In the genomic region with DNA sequence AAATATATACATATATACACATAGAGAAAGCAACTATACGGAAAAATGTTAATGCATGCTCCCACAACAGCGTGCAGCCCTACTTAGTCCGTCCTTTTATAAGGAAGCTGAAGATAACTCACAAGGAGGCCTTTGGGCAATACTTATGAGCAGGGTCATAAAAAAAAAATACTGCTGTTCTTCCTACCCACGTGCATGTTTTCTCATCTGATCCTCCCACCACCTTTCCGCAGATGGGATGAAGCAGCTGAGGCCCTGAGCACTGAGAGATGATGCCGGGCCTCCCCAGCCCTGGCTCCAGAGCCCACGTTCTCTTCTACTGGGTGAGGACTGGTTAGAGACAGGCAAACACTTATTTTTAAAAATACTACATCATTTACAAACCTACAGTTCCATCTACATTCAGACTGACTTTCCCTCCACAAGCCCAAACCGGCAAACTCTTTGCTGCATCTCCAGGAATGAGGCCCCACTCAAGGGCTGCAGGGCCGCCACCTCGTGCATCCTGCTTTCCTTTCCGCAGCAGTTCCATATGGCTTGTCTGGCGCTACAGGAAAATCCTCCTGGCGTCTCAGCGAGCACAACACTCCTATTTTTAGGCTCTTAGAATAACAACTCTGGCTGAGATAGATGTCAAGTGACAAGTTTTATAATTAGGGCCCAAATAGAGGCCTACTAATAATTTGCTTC, we compare ENCODE assay signal across 16 cellular contexts. TPM values are rescaled to one million over a fixed set of nuclear protein-coding genes. Genes with fewer than 3 reads are reported as not detected.
DNase-seq lines count a peak whose midpoint lies in the region; ATAC-seq and TF ChIP-seq lines count a peak whose summit lies in the region.
"Had no signal": no experiment of that assay in that cellular context is flagged by ENCODE, and none has a peak within 500 bp of the region (broad histone marks: within the 10 kb centered on the region; RNA-seq: fewer than 3 reads in every experiment).

No MANE protein-coding gene starts in this region.

- no peak overlapping the region for H3K4me3 Mint-ChIP-seq in effector memory CD8-positive, alpha-beta T cell
- H3K4me3 Mint-ChIP-seq: activated CD8-positive, alpha-beta memory T cell treated with anti-CD3 and anti-CD28 coated beads, Interleukin-2, amount 10 ng/mL, durations not matched to agents 7 days and 5 days; CD8-positive, alpha-beta T cell; T-helper 1 cell treated with Interleukin-12 subunit alpha and Interleukin-12 subunit beta and Interleukin-4 antibody, amounts not matched to agents 30 μg/mL and 1 μg/mL, for 36 hours had no signal

- ATAC-seq in DND-41 (ENCODE audit: insufficient read depth, low read depth) (no peak), Right ventricle myocardium superior (ENCODE audit: poor library complexity) (peak; percentile 62), GM19328 (IDR thresholded peaks at IDR 0.05; ENCODE audit: unreplicated experiment) (no peak)
- no peak for ATAC-seq in effector memory CD8-positive, alpha-beta T cell (replicated peaks)
- ATAC-seq: activated CD8-positive, alpha-beta memory T cell treated with anti-CD3 and anti-CD28 coated beads, Interleukin-2, amount 10 ng/mL, durations not matched to agents 7 days and 5 days; CD8-positive, alpha-beta T cell; GM12878 had no signal

- H3K79me2 ChIP-seq in DND-41 (ENCODE audit: insufficient read depth, low read length), result peaks cover 39% of the 10 kb centered on the region

- TF ChIP-seq CTCF in DND-41 (IDR thresholded peaks at IDR 0.05; ENCODE audit: borderline replicate concordance, extremely low read depth, low read length, poor library complexity, severe bottlenecking) (no peak), retinal pigment epithelial cell (conservative IDR thresholded peaks at IDR 0.05; ENCODE audit: low read depth, low read length) (no peak)

- peak overlapping the region; percentile 26; the same call in 1 of the 2 replicates for H3K9ac ChIP-seq in DND-41 (ENCODE audit: low read depth, low read length)

- peak overlapping the region; percentile 70 for H3K27ac ChIP-seq in DND-41 (ENCODE audit: low read length)
- H3K27ac ChIP-seq: neutrophil had no signal

- H3K36me3 Mint-ChIP-seq in effector memory CD8-positive, alpha-beta T cell (ENCODE audit: insufficient read depth), result no peaks in the 10 kb centered on the region
- H3K36me3 Mint-ChIP-seq: activated CD8-positive, alpha-beta memory T cell treated with anti-CD3 and anti-CD28 coated beads, Interleukin-2, amount 10 ng/mL, durations not matched to agents 7 days and 5 days; CD8-positive, alpha-beta T cell had no signal

- no peak for DNase-seq in DND-41
- DNase-seq in Right ventricle myocardium superior, result peak; percentile 49
- peak; percentile 32 for DNase-seq in retinal pigment epithelial cell (ENCODE audit: low read depth)
- no peak for DNase-seq in OCI-M1 (lab: John Stamatoyannopoulos, UW)
- DNase-seq in activated CD4-positive, alpha-beta T cell treated with anti-CD3 and anti-CD28 coated beads for 1 hour, result no peak
- DNase-seq in effector memory CD8-positive, alpha-beta T cell, result no peak
- DNase-seq: activated CD8-positive, alpha-beta memory T cell treated with anti-CD3 and anti-CD28 coated beads, Interleukin-2, amount 10 ng/mL, durations not matched to agents 7 days and 5 days; CD8-positive, alpha-beta T cell; erythroblast; NCI-H1048; stimulated activated CD4-positive, alpha-beta T cell treated with anti-CD3 and anti-CD28 coated beads, Interleukin-4, amount 100 ng/mL, for 1 hour had no signal

- H3K27me3 ChIP-seq in DND-41 (ENCODE audit: insufficient read depth, low read length, poor library complexity), result no peaks in the 10 kb centered on the region
- H3K27me3 ChIP-seq: neutrophil had no signal

- no peak overlapping the region for H2AFZ ChIP-seq in DND-41 (ENCODE audit: low read depth, low read length)

- H3K4me3 ChIP-seq in DND-41 (ENCODE audit: low read depth in 1 of 2, low read length in 2 of 2) (no peak overlapping the region), retinal pigment epithelial cell (ENCODE audit: low read length) (no peak overlapping the region)
- H3K4me3 ChIP-seq: GM12878 had no signal

- peak overlapping the region in 1 of 2 donors; percentile 12 for H3K27ac Mint-ChIP-seq in effector memory CD8-positive, alpha-beta T cell
- H3K27ac Mint-ChIP-seq: activated CD8-positive, alpha-beta memory T cell treated with anti-CD3 and anti-CD28 coated beads, Interleukin-2, amount 10 ng/mL, durations not matched to agents 7 days and 5 days; CD8-positive, alpha-beta T cell; T-helper 1 cell treated with Interleukin-12 subunit alpha and Interleukin-12 subunit beta and Interleukin-4 antibody, amounts not matched to agents 30 μg/mL and 1 μg/mL, for 36 hours had no signal

- H3K9me3 Mint-ChIP-seq in effector memory CD8-positive, alpha-beta T cell, result no peaks in the 10 kb centered on the region
- H3K9me3 Mint-ChIP-seq: CD8-positive, alpha-beta T cell; T-helper 1 cell treated with Interleukin-12 subunit alpha and Interleukin-12 subunit beta and Interleukin-4 antibody, amounts not matched to agents 30 μg/mL and 1 μg/mL, for 36 hours had no signal

- no peaks in the 10 kb centered on the region for H3K9me3 ChIP-seq in DND-41 (ENCODE audit: insufficient read depth, low read length, severe bottlenecking)
- H3K9me3 ChIP-seq: neutrophil had no signal

- peak overlapping the region; percentile 28; the same call in 1 of the 2 replicates for H3K4me2 ChIP-seq in DND-41 (ENCODE audit: insufficient read depth, low read length)

- no peaks in the 10 kb centered on the region for H4K20me1 ChIP-seq in DND-41 (ENCODE audit: insufficient read depth, low read length)

- peaks cover 2 to 10% of the 10 kb centered on the region in 2 donors for H3K4me1 Mint-ChIP-seq in effector memory CD8-positive, alpha-beta T cell (ENCODE audit: low read depth in 2 of 2)
- H3K4me1 Mint-ChIP-seq: activated CD8-positive, alpha-beta memory T cell treated with anti-CD3 and anti-CD28 coated beads, Interleukin-2, amount 10 ng/mL, durations not matched to agents 7 days and 5 days had no signal

- H3K4me1 ChIP-seq in DND-41 (ENCODE audit: insufficient read depth, low read length), result peaks cover 73% of the 10 kb centered on the region

- intact Hi-C loops in Right ventricle myocardium superior (cut with DNase I), result loop anchor here (5.0 kb wide), 1 partner anchor 38 kb away; no protein-coding TSS in a partner anchor

- H3K27me3 Mint-ChIP-seq in effector memory CD8-positive, alpha-beta T cell, result peaks cover 0 to 30% of the 10 kb centered on the region in 2 donors

- no peaks in the 10 kb centered on the region for H3K36me3 ChIP-seq in DND-41 (ENCODE audit: insufficient read depth, low read length)
- H3K36me3 ChIP-seq: neutrophil had no signal

TF ChIP-seq in PFSK-1, 5 proteins besides CTCF, POLR2A, EP300 and RAD21:
- TF ChIP-seq, protein P1, sequence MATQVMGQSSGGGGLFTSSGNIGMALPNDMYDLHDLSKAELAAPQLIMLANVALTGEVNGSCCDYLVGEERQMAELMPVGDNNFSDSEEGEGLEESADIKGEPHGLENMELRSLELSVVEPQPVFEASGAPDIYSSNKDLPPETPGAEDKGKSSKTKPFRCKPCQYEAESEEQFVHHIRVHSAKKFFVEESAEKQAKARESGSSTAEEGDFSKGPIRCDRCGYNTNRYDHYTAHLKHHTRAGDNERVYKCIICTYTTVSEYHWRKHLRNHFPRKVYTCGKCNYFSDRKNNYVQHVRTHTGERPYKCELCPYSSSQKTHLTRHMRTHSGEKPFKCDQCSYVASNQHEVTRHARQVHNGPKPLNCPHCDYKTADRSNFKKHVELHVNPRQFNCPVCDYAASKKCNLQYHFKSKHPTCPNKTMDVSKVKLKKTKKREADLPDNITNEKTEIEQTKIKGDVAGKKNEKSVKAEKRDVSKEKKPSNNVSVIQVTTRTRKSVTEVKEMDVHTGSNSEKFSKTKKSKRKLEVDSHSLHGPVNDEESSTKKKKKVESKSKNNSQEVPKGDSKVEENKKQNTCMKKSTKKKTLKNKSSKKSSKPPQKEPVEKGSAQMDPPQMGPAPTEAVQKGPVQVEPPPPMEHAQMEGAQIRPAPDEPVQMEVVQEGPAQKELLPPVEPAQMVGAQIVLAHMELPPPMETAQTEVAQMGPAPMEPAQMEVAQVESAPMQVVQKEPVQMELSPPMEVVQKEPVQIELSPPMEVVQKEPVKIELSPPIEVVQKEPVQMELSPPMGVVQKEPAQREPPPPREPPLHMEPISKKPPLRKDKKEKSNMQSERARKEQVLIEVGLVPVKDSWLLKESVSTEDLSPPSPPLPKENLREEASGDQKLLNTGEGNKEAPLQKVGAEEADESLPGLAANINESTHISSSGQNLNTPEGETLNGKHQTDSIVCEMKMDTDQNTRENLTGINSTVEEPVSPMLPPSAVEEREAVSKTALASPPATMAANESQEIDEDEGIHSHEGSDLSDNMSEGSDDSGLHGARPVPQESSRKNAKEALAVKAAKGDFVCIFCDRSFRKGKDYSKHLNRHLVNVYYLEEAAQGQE (IDR thresholded peaks at IDR 0.05; ENCODE audit: insufficient read depth in 1 of 2, low read depth in 2 of 2, low read length in 2 of 2), result 0 out of 4 replicates have a peak, but pooled peaks of 1 of the 2 experiments have one; percentile 56
- peak; percentile 54; the same call in 1 of the 2 replicates for TF ChIP-seq SIN3A (IDR thresholded peaks at IDR 0.05; ENCODE audit: borderline replicate concordance, insufficient read depth, low read length)
- TF ChIP-seq TAF1 (IDR thresholded peaks at IDR 0.05; ENCODE audit: borderline replicate concordance, insufficient read depth, low read length), result no peak
- no peak for TF ChIP-seq POLR2AphosphoS5 (IDR thresholded peaks at IDR 0.05; ENCODE audit: low read depth, low read length)
- TF ChIP-seq FOXP2 (optimal IDR thresholded peaks at IDR 0.05; ENCODE audit: borderline replicate concordance, extremely low read depth, extremely low read length, insufficient read depth), result no peak

RNA-seq across cellular contexts. Expression of a gene that starts 41.6 kb away (rescaled TPM):
- 22.4 TPM for polyA plus RNA-seq in PFSK-1 (2012; ENCODE audit: insufficient read length, low read depth)
- 51.4 TPM for total RNA-seq in Right ventricle myocardium superior

Comparison
In these comparisons a context has a peak if more than half of its experiments do, and no peak if none do; other contexts are left out.
1. DNase-seq: peak in Right ventricle myocardium superior (single experiment) and retinal pigment epithelial cell (single experiment); none in DND-41 (single experiment), OCI-M1 (single experiment), activated CD4-positive, alpha-beta T cell treated with anti-CD3 and anti-CD28 coated beads for 1 hour (single experiment) and effector memory CD8-positive, alpha-beta T cell (0 of 3).